8 cellular contexts compared by ENCODE assay signal in genomic region chr3:40580494-40581091, GRCh38. TPM values are rescaled to one million over a fixed set of nuclear protein-coding genes. Genes with fewer than 3 reads are reported as not detected.
A peak's percentile ranks its signal among the peaks of the same experiment; 100 is the strongest.
DNase-seq lines count a peak whose midpoint lies in the region; ATAC-seq and TF ChIP-seq lines count a peak whose summit lies in the region.

No MANE protein-coding gene starts in this region.

- peak; percentile 64 for ATAC-seq in GM18858 (IDR thresholded peaks at IDR 0.05; ENCODE audit: unreplicated experiment)
- ATAC-seq in activated T-cell treated with anti-CD3 and anti-CD28 coated beads, Interleukin-2, amount 50 U/mL, for 4 hours: peak; percentile 71 to 72
- ATAC-seq in thoracic aorta (ENCODE audit: insufficient number of reproducible peaks, low FRiP score, low read depth): no peak

- H3K9me3 ChIP-seq in PC-9 (ENCODE audit: insufficient read depth, low read depth) (no peaks in the 10 kb centered on the region), thoracic aorta (no peaks in the 10 kb centered on the region)

- no peaks in the 10 kb centered on the region for H3F3A ChIP-seq in PC-9 (ENCODE audit: insufficient read depth, low read depth)

- no peaks in the 10 kb centered on the region for H3K36me3 Mint-ChIP-seq in activated T-cell treated with anti-CD3 and anti-CD28 coated beads, Interleukin-2, amount 50 U/mL, for 4 hours (ENCODE audit: insufficient read depth)

- no peaks in the 10 kb centered on the region for H3K9me3 Mint-ChIP-seq in activated T-cell treated with anti-CD3 and anti-CD28 coated beads, Interleukin-2, amount 50 U/mL, for 4 hours

- BruUV-seq in PC-9 (replicated peaks; lab: Mats Ljungman, UMichigan): no TSS peak

- no peaks in the 10 kb centered on the region for H4K20me1 ChIP-seq in PC-9 (ENCODE audit: insufficient read depth)

- H3K4me3 ChIP-seq in AG09309 (ENCODE audit: control insufficient read depth, low read depth, low read length): no peak overlapping the region
- no peak overlapping the region for H3K4me3 ChIP-seq in PC-9
- H3K4me3 ChIP-seq in thoracic aorta: no peak overlapping the region

- H3K79me2 ChIP-seq in PC-9 (ENCODE audit: low read depth): no peaks in the 10 kb centered on the region

- TF ChIP-seq CTCF in AG09309 (IDR thresholded peaks at IDR 0.05; ENCODE audit: control insufficient read depth, insufficient read depth, low read depth, low read length, missing control alignments) (peak; percentile 97), PC-9 (conservative IDR thresholded peaks at IDR 0.05) (peak; percentile 93), thoracic aorta (IDR thresholded peaks at IDR 0.05) (peak; percentile 93)

- DNase-seq in AG09309 (ENCODE audit: low read depth): no peak
- DNase-seq in HuH-7 (ENCODE audit: low spot score): peak; percentile 78
- peak in 1 of 2 experiments; percentile 57 for DNase-seq in PC-9
- DNase-seq in activated T-cell treated with anti-CD3 and anti-CD28 coated beads, Interleukin-2, amount 50 U/mL, for 4 hours: peak; percentile 48
- peak; percentile 73 for DNase-seq in fibroblast of peridontal ligament (ENCODE audit: extremely low read depth)
- peak; percentile 34 for DNase-seq in non-pigmented ciliary epithelial cell (ENCODE audit: low read depth)
- no peak for DNase-seq in thoracic aorta (ENCODE audit: low spot score)

- H3K4me1 ChIP-seq in PC-9 (replicated peaks; ENCODE audit: insufficient read depth) (no peaks in the 10 kb centered on the region), thoracic aorta (ENCODE audit: control insufficient read depth in 1 of 2, low read depth in 2 of 2) (peaks cover 0 to 8% of the 10 kb centered on the region in 2 donors)

- intact Hi-C loops in PC-9 (cut with micrococcal nuclease; ENCODE audit: unreplicated experiment): loop anchor here (1.0 to 10.0 kb wide), 7 partner anchors 144 to 1634 kb away; partner anchors contain the start of genes CTNNB1 and TRAK1

- no peak overlapping the region for H2AFZ ChIP-seq in PC-9

- CTCF ChIA-PET in PC-9 (lab: Charles Lee): interaction anchor here (0.7 kb wide), 1 partner anchor 204 kb away, joined by 3 read pairs; no protein-coding TSS in a partner anchor

- H3K27me3 Mint-ChIP-seq in activated T-cell treated with anti-CD3 and anti-CD28 coated beads, Interleukin-2, amount 50 U/mL, for 4 hours (ENCODE audit: low read depth): peaks cover 5% of the 10 kb centered on the region

- POLR2A ChIA-PET in PC-9 (lab: Charles Lee; ENCODE audit: unreplicated experiment): no interaction called here

- H3K27ac ChIP-seq in PC-9 (no peak overlapping the region), thoracic aorta (no peak overlapping the region)

- H3K27me3 ChIP-seq in PC-9 (ENCODE audit: insufficient read depth, low read depth) (no peaks in the 10 kb centered on the region), thoracic aorta (replicated peaks; ENCODE audit: insufficient read depth) (no peaks in the 10 kb centered on the region)

- no peaks in the 10 kb centered on the region for H3K36me3 ChIP-seq in PC-9 (ENCODE audit: low read depth)
- H3K36me3 ChIP-seq in thoracic aorta: no peaks in the 10 kb centered on the region

- no peaks in the 10 kb centered on the region for H3K9me2 ChIP-seq in PC-9 (ENCODE audit: insufficient read depth)

- no peak overlapping the region for H3K4me2 ChIP-seq in PC-9

- H3K4me1 Mint-ChIP-seq in activated T-cell treated with anti-CD3 and anti-CD28 coated beads, Interleukin-2, amount 50 U/mL, for 4 hours (ENCODE audit: low read depth): no peaks in the 10 kb centered on the region

- H3K4me3 Mint-ChIP-seq in activated T-cell treated with anti-CD3 and anti-CD28 coated beads, Interleukin-2, amount 50 U/mL, for 4 hours: no peak overlapping the region

RNA-seq across cellular contexts. Expression of gene ZNF621, which starts 55.8 kb away (rescaled TPM):
- total RNA-seq in PC-9 (2021) (21.1 and 26.2 TPM in 2 replicates), thoracic aorta (10 to 100 TPM; 27.1 to 35.6 TPM)
- total RNA-seq in activated T-cell treated with anti-CD3 and anti-CD28 coated beads, Interleukin-2, amount 50 U/mL, for 4 hours: 10 to 100 TPM; 10.4 to 11.8 (median 11.1) TPM

Comparison
In these comparisons a context has a peak if more than half of its experiments do, and no peak if none do; other contexts are left out.
1. DNase-seq: peak in HuH-7 (single experiment), activated T-cell treated with anti-CD3 and anti-CD28 coated beads, Interleukin-2, amount 50 U/mL, for 4 hours (single experiment), fibroblast of peridontal ligament (single experiment) and non-pigmented ciliary epithelial cell (single experiment); none in AG09309 (single experiment) and thoracic aorta (single experiment).
2. Peak in every context shown above with its lines, with median percentiles within 50 percentile points of each other: CTCF ChIP-seq.